In genomic region chr10:47165711-47166404, GRCh38 we compare ENCODE assay signal across 8 cellular contexts.
DNase-seq lines count a peak whose midpoint lies in the region; ATAC-seq, FAIRE-seq and TF ChIP-seq lines count a peak whose summit lies in the region.

No MANE protein-coding gene starts in this region.

- no peaks in the 10 kb centered on the region for H3K36me3 ChIP-seq in upper lobe of left lung

- peaks cover 12% of the 10 kb centered on the region for H3K27me3 Mint-ChIP-seq in nephron (ENCODE audit: low read depth)

- H3K9me3 ChIP-seq in upper lobe of left lung: no peaks in the 10 kb centered on the region

- H3K4me1 Mint-ChIP-seq in nephron: peaks cover 27% of the 10 kb centered on the region

- TF ChIP-seq CTCF in epithelial cell of proximal tubule (conservative IDR thresholded peaks at IDR 0.05; ENCODE audit: low read depth, low read length) (no peak), nephron (IDR thresholded peaks at IDR 0.05; ENCODE audit: unreplicated experiment in 3 of 3) (no peak), upper lobe of left lung (IDR thresholded peaks at IDR 0.05) (no peak)

- peak in 1 of 4 donors; percentile 27 for TF ChIP-seq EP300 in upper lobe of left lung (IDR thresholded peaks at IDR 0.05)

- ATAC-seq in upper lobe of left lung (ENCODE audit: low FRiP score in 2 of 2) (peak; percentile 80 to 82), GM21786 (IDR thresholded peaks at IDR 0.05; ENCODE audit: unreplicated experiment) (no peak)

- H3K9me3 Mint-ChIP-seq in nephron: peaks cover 17% of the 10 kb centered on the region

- H3K4me1 ChIP-seq in upper lobe of left lung: peaks cover 17 to 26% (median 20%) of the 10 kb centered on the region in 4 donors

- H3K4me3 Mint-ChIP-seq in nephron: peak overlapping the region; percentile 40 to 58 (median 46)

- peak; percentile 54 for DNase-seq in Kasumi-1 (lab: John Stamatoyannopoulos, UW)
- DNase-seq in activated CD8-positive, alpha-beta memory T cell treated with anti-CD3 and anti-CD28 coated beads, Interleukin-2, amount 50 U/mL, for 48 hours: peak; percentile 69
- DNase-seq in epithelial cell of proximal tubule (ENCODE audit: low read depth): no peak
- DNase-seq in upper lobe of left lung: peak; percentile 62 to 86
- no peak for DNase-seq in GM12892 (ENCODE audit: insufficient read length)
- DNase-seq in HT-29 (ENCODE audit: low spot score): no peak

- FAIRE-seq in GM12892 (lab: Jason Lieb, UNC): no peak

- TF ChIP-seq POLR2A in upper lobe of left lung (IDR thresholded peaks at IDR 0.05): peak in 1 of 4 donors; percentile 54
- TF ChIP-seq POLR2A in GM12892 (IDR thresholded peaks at IDR 0.05; ENCODE audit: low read depth, low read length): no peak

- H3K4me3 ChIP-seq in epithelial cell of proximal tubule (ENCODE audit: low read depth, low read length) (peak overlapping the region; percentile 16), upper lobe of left lung (peak overlapping the region in 3 of 4 donors; percentile 11 to 34 (median 29))

- no peaks in the 10 kb centered on the region for H3K36me3 Mint-ChIP-seq in nephron (ENCODE audit: low read depth)

- peak overlapping the region; percentile 98 to 99 (median 98) for H3K27ac Mint-ChIP-seq in nephron

- H3K27ac ChIP-seq in upper lobe of left lung: peak overlapping the region; percentile 56 to 84 (median 76)

- H3K27me3 ChIP-seq in upper lobe of left lung: no peaks in the 10 kb centered on the region

- 11 to 17% methylated on average over 19 to 25 of the region's 26 CpGs for WGBS in upper lobe of left lung, 2 donors

Comparison
In these comparisons a context has a peak if more than half of its experiments do, and no peak if none do; other contexts are left out.
1. DNase-seq: peak in Kasumi-1 (2 of 2), activated CD8-positive, alpha-beta memory T cell treated with anti-CD3 and anti-CD28 coated beads, Interleukin-2, amount 50 U/mL, for 48 hours (single experiment) and upper lobe of left lung (2 of 2); none in epithelial cell of proximal tubule (single experiment), GM12892 (single experiment) and HT-29 (single experiment).